Comparison of ENCODE assay signal across 13 cellular contexts in genomic region chr14:103402700-103403099, GRCh38. TPM values are rescaled to one million over a fixed set of nuclear protein-coding genes. Genes with fewer than 3 reads are reported as not detected.
DNase-seq lines count a peak whose midpoint lies in the region; FAIRE-seq and TF ChIP-seq lines count a peak whose summit lies in the region.
"Had no signal": no experiment of that assay in that cellular context is flagged by ENCODE, and none has a peak within 500 bp of the region (broad histone marks: within the 10 kb centered on the region; RNA-seq: fewer than 3 reads in every experiment).

No MANE protein-coding gene starts in this region.

- H3K27ac ChIP-seq in epithelial cell of prostate, result peak overlapping the region; percentile 71
- H3K27ac ChIP-seq in osteoblast (ENCODE audit: low read depth, low read length), result peak overlapping the region; percentile 81
- H3K27ac ChIP-seq: ascending aorta had no signal

- H3K4me3 ChIP-seq in osteoblast (ENCODE audit: insufficient read depth, low read length), result no peak overlapping the region
- H3K4me3 ChIP-seq: ascending aorta had no signal

- peaks cover 7% of the 10 kb centered on the region for H3K36me3 ChIP-seq in osteoblast (ENCODE audit: insufficient read depth, low read length)

- FAIRE-seq in H54 (lab: Jason Lieb, UNC), result peak; percentile 75
- FAIRE-seq: frontal cortex had no signal

- H3K27ac Mint-ChIP-seq in immature natural killer cell, result peak overlapping the region in 1 of 6 donors; percentile 1
- H3K27ac Mint-ChIP-seq: stimulated activated memory B cell treated with anti-CD40 and anti-IgM and Interleukin-4, amounts not matched to agents 10 μg/mL and 1 μg/mL and 100 μg/mL, for 72 hours had no signal

- no peaks in the 10 kb centered on the region for H3K9me3 ChIP-seq in osteoblast (ENCODE audit: low read depth, low read length)
- H3K9me3 ChIP-seq: ascending aorta had no signal

- peaks cover 93% of the 10 kb centered on the region for H3K79me2 ChIP-seq in osteoblast (ENCODE audit: insufficient read depth, low read length)

- H3K27me3 ChIP-seq in osteoblast (ENCODE audit: insufficient read depth, low read length), result no peaks in the 10 kb centered on the region
- H3K27me3 ChIP-seq: ascending aorta had no signal

- H3K36me3 Mint-ChIP-seq in immature natural killer cell, result peaks cover 0 to under 1% (median 0%) of the 10 kb centered on the region in 3 donors

- intact Hi-C loops in posterior cingulate gyrus (cut with DNase I), result no loop called here

- peaks cover 57% of the 10 kb centered on the region for H4K20me1 ChIP-seq in osteoblast (ENCODE audit: insufficient read depth, low read length)

- H3K27me3 Mint-ChIP-seq in immature natural killer cell (ENCODE audit: low read depth in 3 of 3), result peaks cover 0 to 2% (median 0%) of the 10 kb centered on the region in 3 donors
- H3K27me3 Mint-ChIP-seq: stimulated activated memory B cell treated with anti-CD40 and anti-IgM and Interleukin-4, amounts not matched to agents 10 μg/mL and 1 μg/mL and 100 μg/mL, for 72 hours had no signal

- DNase-seq in H54 (ENCODE audit: insufficient read length, low spot score), result no peak
- peak; percentile 37 for DNase-seq in OCI-M1 (lab: John Stamatoyannopoulos, UW)
- DNase-seq in epithelial cell of prostate (ENCODE audit: low read depth, low spot score), result no peak
- peak; percentile 58 for DNase-seq in osteoblast (ENCODE audit: insufficient read length, low spot score, missing footprints)
- DNase-seq in posterior cingulate gyrus, result no peak
- DNase-seq in superior temporal gyrus (ENCODE audit: extremely low spot score), result no peak
- DNase-seq in mucosa of gallbladder (ENCODE audit: low spot score), result no peak
- DNase-seq in immature natural killer cell, result no peak
- DNase-seq: activated CD4-positive, alpha-beta T cell treated with anti-CD3 and anti-CD28 coated beads, Interleukin-2, amount 50 U/mL, for 4 hours; stimulated activated CD4-positive, alpha-beta T cell treated with anti-CD3 and anti-CD28 coated beads, Interleukin-15, amount 100 ng/mL, for 24 hours had no signal

- H2AFZ ChIP-seq in osteoblast (ENCODE audit: low read length), result no peak overlapping the region

- peaks cover 56 to 73% of the 10 kb centered on the region in 2 donors for H3K4me1 Mint-ChIP-seq in immature natural killer cell

- no peak overlapping the region for H3K4me2 ChIP-seq in osteoblast (ENCODE audit: insufficient read depth, low read length)

- H3K4me3 Mint-ChIP-seq in immature natural killer cell, result peak overlapping the region in 1 of 5 donors; percentile 23
- H3K4me3 Mint-ChIP-seq: stimulated activated memory B cell treated with anti-CD40 and anti-IgM and Interleukin-4, amounts not matched to agents 10 μg/mL and 1 μg/mL and 100 μg/mL, for 72 hours had no signal

- no peaks in the 10 kb centered on the region for H3K9me3 Mint-ChIP-seq in immature natural killer cell
- H3K9me3 Mint-ChIP-seq: stimulated activated memory B cell treated with anti-CD40 and anti-IgM and Interleukin-4, amounts not matched to agents 10 μg/mL and 1 μg/mL and 100 μg/mL, for 72 hours had no signal

- TF ChIP-seq POLR2A in H54 (IDR thresholded peaks at IDR 0.05; ENCODE audit: low read depth, low read length), result no peak

- no peak for TF ChIP-seq CTCF in osteoblast (IDR thresholded peaks at IDR 0.05; ENCODE audit: extremely low read depth, low read depth, low read length)

- peaks cover 49% of the 10 kb centered on the region for H3K4me1 ChIP-seq in osteoblast (ENCODE audit: insufficient read depth, low read length)

RNA-seq across cellular contexts. Expression of gene MARK3, which starts 17.5 kb away (rescaled TPM):
- 101 and 108 TPM in 2 replicates for total RNA-seq in osteoblast
- total RNA-seq in mucosa of gallbladder, result 72.3 TPM
- 10 to 100 TPM; 23.4 to 44.1 (median 25.7) TPM for polyA plus RNA-seq in immature natural killer cell

Comparison
In these comparisons a context has a peak if more than half of its experiments do, and no peak if none do; other contexts are left out.
1. DNase-seq: peak in OCI-M1 (single experiment) and osteoblast (single experiment); none in H54 (single experiment), epithelial cell of prostate (single experiment), posterior cingulate gyrus (0 of 10), superior temporal gyrus (single experiment), mucosa of gallbladder (single experiment) and immature natural killer cell (0 of 3).